Comparison of ENCODE assay signal across 33 cellular contexts in genomic region chr1:234674218-234674815, GRCh38.
"Had no signal": no experiment of that assay in that cellular context is flagged by ENCODE, and none has a peak within 500 bp of the region (broad histone marks: within the 10 kb centered on the region; RNA-seq: fewer than 3 reads in every experiment).

No MANE protein-coding gene starts in this region.

- H3K36me3 Mint-ChIP-seq: activated naive CD4-positive, alpha-beta T cell treated with anti-CD3 and anti-CD28 coated beads, Interleukin-2, amount 50 U/mL, for 24 hours; activated naive CD8-positive, alpha-beta T cell treated with anti-CD3 and anti-CD28 coated beads for 36 hours had no signal

- H3K27ac ChIP-seq: adrenal gland, body of pancreas had no signal

- H3K9me3 Mint-ChIP-seq: activated CD8-positive, alpha-beta T cell treated with anti-CD3 and anti-CD28 coated beads for 36 hours; activated naive CD4-positive, alpha-beta T cell treated with anti-CD3 and anti-CD28 coated beads for 36 hours; activated naive CD4-positive, alpha-beta T cell treated with anti-CD3 and anti-CD28 coated beads, Interleukin-2, amount 50 U/mL, for 24 hours; activated naive CD8-positive, alpha-beta T cell treated with anti-CD3 and anti-CD28 coated beads for 36 hours; activated naive CD8-positive, alpha-beta T cell treated with anti-CD3 and anti-CD28 coated beads, Interleukin-2, amount 50 U/mL, for 24 hours; activated T-cell treated with anti-CD3 and anti-CD28 coated beads, Interleukin-2, amount 50 U/mL, for 24 hours; activated T-helper 1 cell treated with anti-CD3 and anti-CD28 coated beads, Interleukin-12 subunit alpha, Interleukin-12 subunit beta, Interleukin-2, Interleukin-4 antibody, amounts not matched to agents 30 ng/mL and 10 ng/mL and 1 ng/mL, durations not matched to agents 14 hours and 24 hours and 36 hours; activated T-helper 2 cell treated with anti-CD3 and anti-CD28 coated beads, Interferon-gamma antibody, Interleukin-2, Interleukin-4, amounts not matched to agents 10 μg/mL and 5 μg/mL and 100 μg/mL, durations not matched to agents 14 hours and 24 hours and 36 hours; effector memory CD8-positive, alpha-beta T cell; T-helper 2 cell treated with Interferon-gamma antibody and Interleukin-4, amounts not matched to agents 5 μg/mL and 100 μg/mL, for 36 hours had no signal

- DNase-seq: activated CD4-positive, alpha-beta T cell treated with anti-CD3 and anti-CD28 coated beads for 36 hours; activated CD4-positive, alpha-beta T cell treated with anti-CD3 and anti-CD28 coated beads, Interleukin-2, amount 50 U/mL, for 1 hour; activated CD4-positive, alpha-beta T cell treated with anti-CD3 and anti-CD28 coated beads, Interleukin-2, amount 50 U/mL, for 48 hours; activated CD4-positive, CD25-positive, alpha-beta regulatory T cell; activated CD4-positive, CD25-positive, alpha-beta regulatory T cell treated with anti-CD3 and anti-CD28 coated beads, Interleukin-2, amount 50 U/mL, for 72 hours; activated CD8-positive, alpha-beta memory T cell treated with anti-CD3 and anti-CD28 coated beads, Interleukin-2, amount 50 U/mL, for 48 hours; activated CD8-positive, alpha-beta T cell treated with anti-CD3 and anti-CD28 coated beads for 36 hours; activated effector memory CD4-positive, alpha-beta T cell treated with anti-CD3 and anti-CD28 coated beads, Interleukin-2, amount 50 U/mL, for 16 hours; activated naive CD4-positive, alpha-beta T cell treated with anti-CD3 and anti-CD28 coated beads for 36 hours; activated naive CD8-positive, alpha-beta T cell treated with anti-CD3 and anti-CD28 coated beads for 36 hours; activated naive CD8-positive, alpha-beta T cell treated with anti-CD3 and anti-CD28 coated beads, Interleukin-2, amount 50 U/mL, for 24 hours; activated T-cell treated with anti-CD3 and anti-CD28 coated beads for 4 hours; activated T-cell treated with anti-CD3 and anti-CD28 coated beads, Interleukin-2, amount 50 U/mL, for 24 hours; adrenal gland; amygdala; aorta; body of pancreas; caudate nucleus; cortex of kidney; dermis blood vessel endothelial cell; effector CD4-positive, alpha-beta T cell; effector memory CD8-positive, alpha-beta T cell; erythroblast; foreskin fibroblast; head of caudate nucleus; T-helper 1 cell; T-helper 17 cell; T1000; WERI-Rb-1 had no signal

- H3K27ac Mint-ChIP-seq: activated CD4-positive, alpha-beta T cell treated with anti-CD3 and anti-CD28 coated beads for 36 hours; activated CD8-positive, alpha-beta T cell treated with anti-CD3 and anti-CD28 coated beads for 36 hours; activated naive CD4-positive, alpha-beta T cell treated with anti-CD3 and anti-CD28 coated beads for 36 hours; activated naive CD4-positive, alpha-beta T cell treated with anti-CD3 and anti-CD28 coated beads, Interleukin-2, amount 50 U/mL, for 24 hours; activated naive CD8-positive, alpha-beta T cell treated with anti-CD3 and anti-CD28 coated beads for 36 hours; activated naive CD8-positive, alpha-beta T cell treated with anti-CD3 and anti-CD28 coated beads, Interleukin-2, amount 50 U/mL, for 24 hours; activated T-cell treated with anti-CD3 and anti-CD28 coated beads, Interleukin-2, amount 50 U/mL, for 24 hours; activated T-helper 1 cell treated with anti-CD3 and anti-CD28 coated beads, Interleukin-12 subunit alpha, Interleukin-12 subunit beta, Interleukin-2, Interleukin-4 antibody, amounts not matched to agents 30 ng/mL and 10 ng/mL and 1 ng/mL, durations not matched to agents 14 hours and 24 hours and 36 hours; activated T-helper 2 cell treated with anti-CD3 and anti-CD28 coated beads, Interferon-gamma antibody, Interleukin-2, Interleukin-4, amounts not matched to agents 10 μg/mL and 5 μg/mL and 100 μg/mL, durations not matched to agents 14 hours and 24 hours and 36 hours; effector memory CD8-positive, alpha-beta T cell; T-helper 17 cell; T-helper 2 cell treated with Interferon-gamma antibody and Interleukin-4, amounts not matched to agents 5 μg/mL and 100 μg/mL, for 36 hours had no signal

- ATAC-seq: activated CD4-positive, alpha-beta T cell treated with anti-CD3 and anti-CD28 coated beads for 36 hours; activated CD8-positive, alpha-beta T cell treated with anti-CD3 and anti-CD28 coated beads for 36 hours; activated naive CD8-positive, alpha-beta T cell treated with anti-CD3 and anti-CD28 coated beads, Interleukin-2, amount 50 U/mL, for 24 hours; body of pancreas; effector memory CD8-positive, alpha-beta T cell; T-helper 17 cell had no signal

- H3K36me3 ChIP-seq: adrenal gland, WERI-Rb-1 had no signal

- H3K4me1 ChIP-seq: adrenal gland had no signal

- H3K4me3 Mint-ChIP-seq: activated CD4-positive, alpha-beta T cell treated with anti-CD3 and anti-CD28 coated beads for 36 hours; activated CD8-positive, alpha-beta T cell treated with anti-CD3 and anti-CD28 coated beads for 36 hours; activated naive CD4-positive, alpha-beta T cell treated with anti-CD3 and anti-CD28 coated beads for 36 hours; activated naive CD4-positive, alpha-beta T cell treated with anti-CD3 and anti-CD28 coated beads, Interleukin-2, amount 50 U/mL, for 24 hours; activated naive CD8-positive, alpha-beta T cell treated with anti-CD3 and anti-CD28 coated beads for 36 hours; activated naive CD8-positive, alpha-beta T cell treated with anti-CD3 and anti-CD28 coated beads, Interleukin-2, amount 50 U/mL, for 24 hours; activated T-cell treated with anti-CD3 and anti-CD28 coated beads, Interleukin-2, amount 50 U/mL, for 24 hours; activated T-helper 1 cell treated with anti-CD3 and anti-CD28 coated beads, Interleukin-12 subunit alpha, Interleukin-12 subunit beta, Interleukin-2, Interleukin-4 antibody, amounts not matched to agents 30 ng/mL and 10 ng/mL and 1 ng/mL, durations not matched to agents 14 hours and 24 hours and 36 hours; effector memory CD8-positive, alpha-beta T cell; T-helper 17 cell; T-helper 2 cell treated with Interferon-gamma antibody and Interleukin-4, amounts not matched to agents 5 μg/mL and 100 μg/mL, for 36 hours had no signal

- H3K27me3 ChIP-seq: adrenal gland, body of pancreas had no signal

- H3K4me3 ChIP-seq: adrenal gland, body of pancreas had no signal

- H3K27me3 Mint-ChIP-seq: activated CD4-positive, alpha-beta T cell treated with anti-CD3 and anti-CD28 coated beads for 36 hours; activated CD8-positive, alpha-beta T cell treated with anti-CD3 and anti-CD28 coated beads for 36 hours; activated naive CD4-positive, alpha-beta T cell treated with anti-CD3 and anti-CD28 coated beads, Interleukin-2, amount 50 U/mL, for 24 hours; activated naive CD8-positive, alpha-beta T cell treated with anti-CD3 and anti-CD28 coated beads for 36 hours; activated naive CD8-positive, alpha-beta T cell treated with anti-CD3 and anti-CD28 coated beads, Interleukin-2, amount 50 U/mL, for 24 hours; activated T-cell treated with anti-CD3 and anti-CD28 coated beads, Interleukin-2, amount 50 U/mL, for 24 hours; effector memory CD8-positive, alpha-beta T cell had no signal

- H3K9me3 ChIP-seq: adrenal gland, body of pancreas had no signal
